ENCODE assay signal across 12 cellular contexts in genomic region chr18:44823782-44824181, GRCh38.
DNase-seq lines count a peak whose midpoint lies in the region; ATAC-seq and TF ChIP-seq lines count a peak whose summit lies in the region.
"Had no signal": no experiment of that assay in that cellular context is flagged by ENCODE, and none has a peak within 500 bp of the region (broad histone marks: within the 10 kb centered on the region; RNA-seq: fewer than 3 reads in every experiment).

No MANE protein-coding gene starts in this region.

- peaks cover 0 to 78% (median 64%) of the 10 kb centered on the region in 4 donors for H3K4me1 ChIP-seq in sigmoid colon

- TF ChIP-seq CTCF in cardiac fibroblast (IDR thresholded peaks at IDR 0.05; ENCODE audit: low read depth, low read length) (no peak), sigmoid colon (IDR thresholded peaks at IDR 0.05) (no peak)

- no peaks in the 10 kb centered on the region for H3K36me3 ChIP-seq in sigmoid colon

- no peak overlapping the region for H3K4me3 ChIP-seq in cardiac fibroblast (replicated peaks in 1 of 2; ENCODE audit: low read depth in 2 of 2, low read length in 2 of 2)
- H3K4me3 ChIP-seq in sigmoid colon = no peak overlapping the region

- H3K27ac ChIP-seq in sigmoid colon = peak overlapping the region; percentile 10 to 84 (median 64)

- DNase-seq in DMS53 (lab: John Stamatoyannopoulos, UW) = peak; percentile 36
- DNase-seq in DMS53 treated with DMSO at 0.1 percent for 48 hours (lab: John Stamatoyannopoulos, UW; ENCODE audit: unreplicated experiment) = no peak
- DNase-seq in cardiac fibroblast (ENCODE audit: low read depth in 2 of 2) = peak; percentile 20 to 85
- no peak for DNase-seq in sigmoid colon
- DNase-seq in RKO (ENCODE audit: low spot score) = no peak
- DNase-seq: 8988T; dermis blood vessel endothelial cell; NCI-H1092 treated with DMSO at 0.1 percent for 48 hours; stimulated activated naive CD4-positive, alpha-beta T cell had no signal

- no peaks in the 10 kb centered on the region for H3K9me3 ChIP-seq in sigmoid colon

- ATAC-seq in HG02884 (IDR thresholded peaks at IDR 0.05; ENCODE audit: unreplicated experiment) = no peak
- no peak for ATAC-seq in HG03565 (IDR thresholded peaks at IDR 0.05; ENCODE audit: unreplicated experiment)

- no peak for TF ChIP-seq EP300 in Ishikawa (IDR thresholded peaks at IDR 0.05; ENCODE audit: borderline replicate concordance)
- TF ChIP-seq EP300 in sigmoid colon (IDR thresholded peaks at IDR 0.05) = no peak

- intact Hi-C loops in sigmoid colon (cut with DNase I) = no loop called here

- TF ChIP-seq RAD21 in Ishikawa (IDR thresholded peaks at IDR 0.05; ENCODE audit: low read depth) = no peak

- no peak for TF ChIP-seq POLR2A in sigmoid colon (IDR thresholded peaks at IDR 0.05)

- H3K27me3 ChIP-seq in sigmoid colon = no peaks in the 10 kb centered on the region

TF ChIP-seq in Ishikawa, 13 proteins besides CTCF, POLR2A, EP300 and RAD21:
- TF ChIP-seq NFIC (IDR thresholded peaks at IDR 0.05) (0 out of 2 replicates have a peak, but pooled peaks have one; percentile 21), TCF12 (IDR thresholded peaks at IDR 0.05; ENCODE audit: low read depth) (no peak)

Comparison
In these comparisons a context has a peak if more than half of its experiments do, and no peak if none do; other contexts are left out.
1. DNase-seq: peak in DMS53 (single experiment) and cardiac fibroblast (2 of 2); none in DMS53 treated with DMSO at 0.1 percent for 48 hours (single experiment), sigmoid colon (single experiment) and RKO (single experiment).